In genomic region chr12:95836630-95837239, GRCh38 we compare ENCODE assay signal across 1 cellular context.
TF ChIP-seq lines count a peak whose summit lies in the region.

No MANE protein-coding gene starts in this region.

TF ChIP-seq in HCT116, 20 proteins besides CTCF, POLR2A, EP300 and RAD21 (continued from another document):
- TF ChIP-seq REST (IDR thresholded peaks at IDR 0.05; ENCODE audit: low read depth): no peak
- TF ChIP-seq YY1 (IDR thresholded peaks at IDR 0.05; ENCODE audit: extremely low read depth, insufficient replicate concordance, low read depth, low read length): no peak
- TF ChIP-seq SIN3A (IDR thresholded peaks at IDR 0.05; ENCODE audit: low read depth): no peak
- no peak for TF ChIP-seq ZFX (IDR thresholded peaks at IDR 0.05)
- TF ChIP-seq EZH2phosphoT487 (IDR thresholded peaks at IDR 0.05; ENCODE audit: borderline replicate concordance): no peak
- TF ChIP-seq ZBTB33 (IDR thresholded peaks at IDR 0.05; ENCODE audit: extremely low read depth, insufficient replicate concordance, low read length): no peak
- TF ChIP-seq ELF1 (IDR thresholded peaks at IDR 0.05; ENCODE audit: borderline replicate concordance, low read depth): no peak
- no peak for TF ChIP-seq CBX3 (IDR thresholded peaks at IDR 0.05; ENCODE audit: low read depth)
- TF ChIP-seq TCF7L2 (IDR thresholded peaks at IDR 0.05; ENCODE audit: borderline replicate concordance, extremely low read depth, insufficient read depth, insufficient read length): no peak
- TF ChIP-seq POLR2AphosphoS5 (IDR thresholded peaks at IDR 0.05; ENCODE audit: low read depth, low read length): no peak
- no peak for TF ChIP-seq CEBPB (IDR thresholded peaks at IDR 0.05; ENCODE audit: low read depth)
TF ChIP-seq in HCT116: peak in this region for 0.
